In the genomic region with DNA sequence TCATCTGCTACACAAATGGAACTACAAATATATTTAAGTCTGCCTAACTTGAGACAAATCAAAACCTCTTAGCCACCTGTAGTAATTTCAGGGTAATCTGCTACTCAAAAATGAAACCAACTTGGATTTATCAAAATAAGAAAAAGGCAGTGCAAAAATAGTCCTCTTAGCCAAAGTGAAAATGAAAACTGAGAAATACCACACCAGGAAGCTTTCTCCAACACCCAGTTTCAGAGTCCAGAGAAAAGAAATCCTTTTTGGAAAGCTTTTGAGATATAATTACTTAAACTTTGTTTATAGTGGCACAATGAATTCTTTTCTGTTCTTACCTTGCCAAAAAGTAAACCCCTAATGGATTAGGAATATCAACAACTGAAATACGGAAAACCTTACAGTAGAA, we compare ENCODE assay signal across 10 cellular contexts.
DNase-seq lines count a peak whose midpoint lies in the region; ATAC-seq, FAIRE-seq and TF ChIP-seq lines count a peak whose summit lies in the region.
"Had no signal": no experiment of that assay in that cellular context is flagged by ENCODE, and none has a peak within 500 bp of the region (broad histone marks: within the 10 kb centered on the region; RNA-seq: fewer than 3 reads in every experiment).

No MANE protein-coding gene starts in this region.

- dilution Hi-C loops in endothelial cell of umbilical vein (cut with MboI; ENCODE audit: extremely low pct_ligation_motif_present, low sequenced_read_pairs): no loop called here

- TF ChIP-seq EP300 in A549 (IDR thresholded peaks at IDR 0.05): no peak

- H3K27ac ChIP-seq in A549 (no peak overlapping the region), endothelial cell of umbilical vein (ENCODE audit: insufficient read depth, low read depth, low read length) (peak overlapping the region; percentile 8), tibial artery (no peak overlapping the region)

- no peak for TF ChIP-seq RAD21 in A549 (conservative IDR thresholded peaks at IDR 0.05 in 1 of 2, IDR thresholded peaks at IDR 0.05 in 1 of 2)

- H3K4me3 ChIP-seq in A549 (no peak overlapping the region), endothelial cell of umbilical vein (replicated peaks in 1 of 3; ENCODE audit: insufficient read depth in 1 of 3, low read depth in 1 of 3, low read length in 3 of 3) (peak overlapping the region in 1 of 3 experiments; percentile 26), tibial artery (peak overlapping the region in 1 of 2 donors; percentile 33)

- intact Hi-C loops in endothelial cell of umbilical vein (cut with micrococcal nuclease) (no loop called here), tibial artery (cut with DNase I; ENCODE audit: low total_unique reads) (no loop called here)

- ATAC-seq in A549 (no peak), GM19463 (IDR thresholded peaks at IDR 0.05; ENCODE audit: unreplicated experiment) (peak; percentile 84), HG03460 (IDR thresholded peaks at IDR 0.05; ENCODE audit: unreplicated experiment) (peak; percentile 78), HG02588 (IDR thresholded peaks at IDR 0.05; ENCODE audit: unreplicated experiment) (no peak)

- H2AFZ ChIP-seq in endothelial cell of umbilical vein (ENCODE audit: low read depth, low read length): peak overlapping the region; percentile 58

- H3K4me1 ChIP-seq in A549 (no peaks in the 10 kb centered on the region), endothelial cell of umbilical vein (ENCODE audit: control insufficient read depth, extremely low read depth, insufficient read depth, low read length) (peaks cover 3% of the 10 kb centered on the region), tibial artery (peaks cover 0 to 13% (median 4%) of the 10 kb centered on the region in 4 donors)

- BruUV-seq in endothelial cell of umbilical vein (replicated peaks; lab: Mats Ljungman, UMichigan): no TSS peak

- WGBS in A549 (ENCODE audit: missing lambda C conversion rate): 50% methylated on average over 1 of the region's 1 CpG

- no peaks in the 10 kb centered on the region for H4K20me1 ChIP-seq in endothelial cell of umbilical vein (replicated peaks; ENCODE audit: control insufficient read depth, extremely low read depth, insufficient read depth, low read length)

- no peaks in the 10 kb centered on the region for H3K27me3 ChIP-seq in endothelial cell of umbilical vein (ENCODE audit: control insufficient read depth in 2 of 2, insufficient read depth in 2 of 2, low read length in 2 of 2)
- no peaks in the 10 kb centered on the region for H3K27me3 ChIP-seq in tibial artery

- H3K9me1 ChIP-seq in endothelial cell of umbilical vein (replicated peaks; ENCODE audit: control insufficient read depth, extremely low read depth, insufficient read depth, low read length): no peaks in the 10 kb centered on the region

- no peak overlapping the region for H3K9ac ChIP-seq in endothelial cell of umbilical vein (replicated peaks; ENCODE audit: extremely low read depth, insufficient read depth, low read length)

- no peak for TF ChIP-seq CTCF in A549 (IDR thresholded peaks at IDR 0.05)
- no peak for TF ChIP-seq CTCF in endothelial cell of umbilical vein (IDR thresholded peaks at IDR 0.05; ENCODE audit: extremely low read depth in 1 of 2, insufficient read depth in 1 of 2, low read depth in 1 of 2, low read length in 2 of 2)
- TF ChIP-seq CTCF in tibial artery (IDR thresholded peaks at IDR 0.05): no peak

- H3K9me3 ChIP-seq in A549 (no peaks in the 10 kb centered on the region), endothelial cell of umbilical vein (replicated peaks; ENCODE audit: control insufficient read depth, insufficient read depth, low read length) (no peaks in the 10 kb centered on the region), tibial artery (peaks cover 0 to 4% (median 0%) of the 10 kb centered on the region in 3 donors)

- CTCF ChIA-PET in A549 (lab: Yijun Ruan, JAX): no interaction called here
- CTCF ChIA-PET in endothelial cell of umbilical vein (lab: Charles Lee): interaction anchor here (0.8 to 1.6 kb wide), 3 partner anchors 10 to 680 kb away, joined by 3 to 8 read pairs (median 5); no protein-coding TSS in a partner anchor

- DNase-seq in A549 (ENCODE audit: low read depth in 1 of 2, low spot score in 1 of 2): no peak
- DNase-seq in endothelial cell of umbilical vein (ENCODE audit: low read depth, low spot score): peak; percentile 60
- no peak for DNase-seq in tibial artery
- no peak for DNase-seq in SW480 (ENCODE audit: low spot score)
- no peak for DNase-seq in GF-D8 (lab: John Stamatoyannopoulos, UW)
- DNase-seq: activated T-cell treated with anti-CD3 and anti-CD28 coated beads for 4 hours; stimulated activated CD8-positive, alpha-beta memory T cell treated with anti-CD3 and anti-CD28 coated beads, Interleukin-4, amount 100 ng/mL, for 48 hours had no signal

- TF ChIP-seq POLR2A in A549 (IDR thresholded peaks at IDR 0.05; ENCODE audit: low read length) (no peak), endothelial cell of umbilical vein (IDR thresholded peaks at IDR 0.05; ENCODE audit: low read depth, low read length) (no peak)

- FAIRE-seq in A549 (lab: Jason Lieb, UNC) (no peak), endothelial cell of umbilical vein (lab: Jason Lieb, UNC) (no peak)

- peak overlapping the region; percentile 52 for H3K4me2 ChIP-seq in A549
- H3K4me2 ChIP-seq in endothelial cell of umbilical vein (ENCODE audit: insufficient read depth, low read length): peak overlapping the region; percentile 63

- POLR2A ChIA-PET in A549 (lab: Yijun Ruan, JAX) (no interaction called here), endothelial cell of umbilical vein (lab: Charles Lee) (no interaction called here)

- H3K36me3 ChIP-seq in endothelial cell of umbilical vein (ENCODE audit: control insufficient read depth in 2 of 2, extremely low read depth in 1 of 2, insufficient read depth in 2 of 2, low read length in 2 of 2) (no peaks in the 10 kb centered on the region), tibial artery (no peaks in the 10 kb centered on the region)

- no peaks in the 10 kb centered on the region for H3K79me2 ChIP-seq in endothelial cell of umbilical vein (ENCODE audit: control insufficient read depth, insufficient read depth, low read length)

TF ChIP-seq in A549, 52 proteins besides CTCF, POLR2A, EP300 and RAD21:
- TF ChIP-seq MAZ (IDR thresholded peaks at IDR 0.05; ENCODE audit: borderline replicate concordance, low read depth, low read length) (no peak), MYC (IDR thresholded peaks at IDR 0.05; ENCODE audit: borderline replicate concordance, low read length) (no peak), PHF8 (IDR thresholded peaks at IDR 0.05; ENCODE audit: borderline replicate concordance, low read depth) (no peak), FOSL2 (IDR thresholded peaks at IDR 0.05) (no peak), FOSL2 (CRISPR knock-in tag; IDR thresholded peaks at IDR 0.05) (no peak), NFE2L2 (conservative IDR thresholded peaks at IDR 0.05; ENCODE audit: low read length) (no peak), ZSCAN20 (CRISPR knock-in tag; IDR thresholded peaks at IDR 0.05) (no peak), HEYL (CRISPR knock-in tag; IDR thresholded peaks at IDR 0.05) (no peak), FOSB (CRISPR knock-in tag; IDR thresholded peaks at IDR 0.05) (no peak)
- TF ChIP-seq, protein P1, sequence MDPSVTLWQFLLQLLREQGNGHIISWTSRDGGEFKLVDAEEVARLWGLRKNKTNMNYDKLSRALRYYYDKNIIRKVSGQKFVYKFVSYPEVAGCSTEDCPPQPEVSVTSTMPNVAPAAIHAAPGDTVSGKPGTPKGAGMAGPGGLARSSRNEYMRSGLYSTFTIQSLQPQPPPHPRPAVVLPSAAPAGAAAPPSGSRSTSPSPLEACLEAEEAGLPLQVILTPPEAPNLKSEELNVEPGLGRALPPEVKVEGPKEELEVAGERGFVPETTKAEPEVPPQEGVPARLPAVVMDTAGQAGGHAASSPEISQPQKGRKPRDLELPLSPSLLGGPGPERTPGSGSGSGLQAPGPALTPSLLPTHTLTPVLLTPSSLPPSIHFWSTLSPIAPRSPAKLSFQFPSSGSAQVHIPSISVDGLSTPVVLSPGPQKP (IDR thresholded peaks at IDR 0.05; ENCODE audit: low read depth, low read length): no peak

TF ChIP-seq in endothelial cell of umbilical vein, 7 proteins besides CTCF, POLR2A, EP300 and RAD21:
- TF ChIP-seq, protein P2, sequence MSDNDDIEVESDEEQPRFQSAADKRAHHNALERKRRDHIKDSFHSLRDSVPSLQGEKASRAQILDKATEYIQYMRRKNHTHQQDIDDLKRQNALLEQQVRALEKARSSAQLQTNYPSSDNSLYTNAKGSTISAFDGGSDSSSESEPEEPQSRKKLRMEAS (IDR thresholded peaks at IDR 0.05; ENCODE audit: insufficient read depth, insufficient read length): no peak
- no peak for TF ChIP-seq EZH2 (IDR thresholded peaks at IDR 0.05; ENCODE audit: borderline replicate concordance, low read depth, low read length, severe bottlenecking)
- no peak for TF ChIP-seq MYC (IDR thresholded peaks at IDR 0.05; ENCODE audit: low read depth, low read length)
- no peak for TF ChIP-seq GATA2 (IDR thresholded peaks at IDR 0.05; ENCODE audit: insufficient read depth, insufficient read length, low read depth, low read length)
- no peak for TF ChIP-seq JUN (IDR thresholded peaks at IDR 0.05; ENCODE audit: borderline replicate concordance, insufficient read depth, insufficient read length, low read depth)
- TF ChIP-seq FOS (IDR thresholded peaks at IDR 0.05; ENCODE audit: borderline replicate concordance, insufficient read depth, low read length): no peak

Comparison
In these comparisons a context has a peak if more than half of its experiments do, and no peak if none do; other contexts are left out.
1. ATAC-seq: peak in GM19463 (single experiment) and HG03460 (single experiment); none in A549 (0 of 2) and HG02588 (single experiment).